Comparison of ENCODE assay signal across 8 cellular contexts in genomic region chr1:202926578-202927491, GRCh38. TPM values are rescaled to one million over a fixed set of nuclear protein-coding genes. Genes with fewer than 3 reads are reported as not detected.
DNase-seq lines count a peak whose midpoint lies in the region; ATAC-seq and TF ChIP-seq lines count a peak whose summit lies in the region.

Gene KLHL12, minus strand, starts transcription at chr1:202927234. Its CDS starts 2,072 bp downstream, at chr1:202925162.

- H2AFZ ChIP-seq in parathyroid adenoma: peak within 1 kb of the TSS; percentile 93

- peak; percentile 95 for ATAC-seq in HG02798 (IDR thresholded peaks at IDR 0.05; ENCODE audit: poor library complexity, unreplicated experiment)
- peak; percentile 99 for ATAC-seq in activated naive CD8-positive, alpha-beta T cell treated with anti-CD3 and anti-CD28 coated beads, Interleukin-2, amount 50 U/mL, for 24 hours

- H3K27ac ChIP-seq in cardiac muscle cell (peak within 1 kb of the TSS; percentile 75), parathyroid adenoma (peak within 1 kb of the TSS; percentile 87), tibial nerve (peak within 1 kb of the TSS; percentile 94 to 99 (median 98))

- H3K9me3 Mint-ChIP-seq in activated naive CD8-positive, alpha-beta T cell treated with anti-CD3 and anti-CD28 coated beads, Interleukin-2, amount 50 U/mL, for 24 hours: no peaks in the 10 kb centered on the region

- peak within 1 kb of the TSS; percentile 86 for H3K27ac Mint-ChIP-seq in activated naive CD8-positive, alpha-beta T cell treated with anti-CD3 and anti-CD28 coated beads, Interleukin-2, amount 50 U/mL, for 24 hours

- no peak within 1 kb of the TSS for H3K9ac ChIP-seq in parathyroid adenoma

- H3K4me3 ChIP-seq in cardiac muscle cell: peak within 1 kb of the TSS; percentile 55
- peak within 1 kb of the TSS; percentile 91 for H3K4me3 ChIP-seq in parathyroid adenoma (ENCODE audit: low read depth, low read length)
- peak within 1 kb of the TSS; percentile 77 to 97 (median 96) for H3K4me3 ChIP-seq in tibial nerve

- H3K27me3 ChIP-seq in cardiac muscle cell (no peaks in the 10 kb centered on the region), parathyroid adenoma (ENCODE audit: control insufficient read depth, insufficient read depth, low read length) (no peaks in the 10 kb centered on the region), tibial nerve (no peaks in the 10 kb centered on the region)

- H3K4me3 Mint-ChIP-seq in activated naive CD8-positive, alpha-beta T cell treated with anti-CD3 and anti-CD28 coated beads, Interleukin-2, amount 50 U/mL, for 24 hours: peak within 1 kb of the TSS; percentile 91

- peaks cover 35% of the 10 kb centered on the region for H3K4me1 Mint-ChIP-seq in activated naive CD8-positive, alpha-beta T cell treated with anti-CD3 and anti-CD28 coated beads, Interleukin-2, amount 50 U/mL, for 24 hours

- WGBS in tibial nerve, 2 donors: 1% methylated on average over 31 to 49 of the region's 57 CpGs

- DNase-seq in NCI-H1417 treated with DMSO at 0.1 percent for 48 hours (lab: John Stamatoyannopoulos, UW) (peak; percentile 64), SW480 (ENCODE audit: low spot score) (peak; percentile 96), cardiac muscle cell (ENCODE audit: low read depth in 1 of 2, low spot score in 1 of 2) (peak; percentile 99), tibial nerve (ENCODE audit: low spot score in 2 of 2) (peak; percentile 94 to 97)
- DNase-seq in activated naive CD8-positive, alpha-beta T cell treated with anti-CD3 and anti-CD28 coated beads, Interleukin-2, amount 50 U/mL, for 24 hours: peak; percentile 98

- TF ChIP-seq CTCF in GM12874 (IDR thresholded peaks at IDR 0.05; ENCODE audit: insufficient read depth, low read depth, low read length): peak; percentile 71
- peak; percentile 56 for TF ChIP-seq CTCF in cardiac muscle cell (IDR thresholded peaks at IDR 0.05; ENCODE audit: low read depth, low read length)
- TF ChIP-seq CTCF in parathyroid adenoma (IDR thresholded peaks at IDR 0.05): peak; percentile 59
- peak; percentile 37 to 86 (median 55) for TF ChIP-seq CTCF in tibial nerve (IDR thresholded peaks at IDR 0.05)

- no peaks in the 10 kb centered on the region for H3K27me3 Mint-ChIP-seq in activated naive CD8-positive, alpha-beta T cell treated with anti-CD3 and anti-CD28 coated beads, Interleukin-2, amount 50 U/mL, for 24 hours

- H3K4me2 ChIP-seq in parathyroid adenoma (ENCODE audit: low read length): peak within 1 kb of the TSS; percentile 68

- no peaks in the 10 kb centered on the region for H3K79me2 ChIP-seq in parathyroid adenoma

- H3K36me3 Mint-ChIP-seq in activated naive CD8-positive, alpha-beta T cell treated with anti-CD3 and anti-CD28 coated beads, Interleukin-2, amount 50 U/mL, for 24 hours (ENCODE audit: low read depth): peaks cover 15% of the 10 kb centered on the region

- H3K9me3 ChIP-seq in cardiac muscle cell (ENCODE audit: low read depth): no peaks in the 10 kb centered on the region
- no peaks in the 10 kb centered on the region for H3K9me3 ChIP-seq in parathyroid adenoma (ENCODE audit: control insufficient read depth, low read length)
- no peaks in the 10 kb centered on the region for H3K9me3 ChIP-seq in tibial nerve

- TF ChIP-seq EP300 in tibial nerve (IDR thresholded peaks at IDR 0.05): peak; percentile 94 to 97

- peaks cover 13% of the 10 kb centered on the region for H3K36me3 ChIP-seq in cardiac muscle cell
- H3K36me3 ChIP-seq in parathyroid adenoma (ENCODE audit: control insufficient read depth, insufficient read depth, low read length): no peaks in the 10 kb centered on the region
- H3K36me3 ChIP-seq in tibial nerve: peaks cover 0 to 22% (median 0%) of the 10 kb centered on the region in 3 donors

- peak; percentile 89 to 94 for TF ChIP-seq POLR2A in tibial nerve (IDR thresholded peaks at IDR 0.05)

- H3K4me1 ChIP-seq in cardiac muscle cell (ENCODE audit: low read depth) (no peaks in the 10 kb centered on the region), parathyroid adenoma (no peaks in the 10 kb centered on the region), tibial nerve (peaks cover 0 to 45% (median 3%) of the 10 kb centered on the region in 4 donors)

RNA-seq across cellular contexts. Expression of gene KLHL12, which starts in this region (rescaled TPM):
- 24.4 and 39.3 TPM in 2 replicates for total RNA-seq in cardiac muscle cell
- 37.4 and 42.0 TPM in 2 replicates for polyA plus RNA-seq in cardiac muscle cell
- total RNA-seq in tibial nerve: 10 to 100 TPM; 15.3 to 23.4 (median 20.8) TPM

Comparison
In these comparisons a context has a peak if more than half of its experiments do, and no peak if none do; other contexts are left out.
1. Peak in every context shown above with its lines: DNase-seq, ATAC-seq, H3K4me3 ChIP-seq and H3K27ac ChIP-seq.